Comparison of ENCODE assay signal across 8 cellular contexts in genomic region chr11:2987881-2988280, GRCh38. TPM values are rescaled to one million over a fixed set of nuclear protein-coding genes. Genes with fewer than 3 reads are reported as not detected.
DNase-seq lines count a peak whose midpoint lies in the region; ATAC-seq lines count a peak whose summit lies in the region.

No MANE protein-coding gene starts in this region.

- H3K23ac ChIP-seq in mesendoderm (ENCODE audit: low read length) = peak overlapping the region; percentile 74

- peaks cover 43% of the 10 kb centered on the region for H3K4me1 Mint-ChIP-seq in activated CD8-positive, alpha-beta memory T cell treated with anti-CD3 and anti-CD28 coated beads, Interleukin-2, amount 10 ng/mL, durations not matched to agents 7 days and 5 days

- H3K4me3 Mint-ChIP-seq in activated CD8-positive, alpha-beta memory T cell treated with anti-CD3 and anti-CD28 coated beads, Interleukin-2, amount 10 ng/mL, durations not matched to agents 7 days and 5 days = peak overlapping the region; percentile 93

- H3K79me2 ChIP-seq in mesendoderm (ENCODE audit: control insufficient read depth, insufficient read depth, low read length) = peaks cover 84% of the 10 kb centered on the region

- intact Hi-C loops in left cardiac atrium (cut with DNase I) = no loop called here

- H3K36me3 Mint-ChIP-seq in activated CD8-positive, alpha-beta memory T cell treated with anti-CD3 and anti-CD28 coated beads, Interleukin-2, amount 10 ng/mL, durations not matched to agents 7 days and 5 days = peaks cover 64% of the 10 kb centered on the region

- H3K4me3 ChIP-seq in adipocyte (ENCODE audit: low read length) (peak overlapping the region; percentile 97), mesendoderm (ENCODE audit: low read length) (no peak overlapping the region), thymus (ENCODE audit: low read length) (peak overlapping the region; percentile 78)

- no peaks in the 10 kb centered on the region for H3K9me3 ChIP-seq in adipocyte (ENCODE audit: control insufficient read depth, low read length)
- no peaks in the 10 kb centered on the region for H3K9me3 ChIP-seq in thymus (ENCODE audit: control insufficient read depth)

- H4K5ac ChIP-seq in mesendoderm (ENCODE audit: low read length) = no peak overlapping the region

- H3K4me1 ChIP-seq in adipocyte (ENCODE audit: control insufficient read depth, insufficient read depth, low read length) = peaks cover 46% of the 10 kb centered on the region
- H3K4me1 ChIP-seq in mesendoderm (ENCODE audit: control insufficient read depth, low read depth, low read length) = peaks cover 3% of the 10 kb centered on the region
- H3K4me1 ChIP-seq in thymus (ENCODE audit: control insufficient read depth, insufficient read depth, low read length) = peaks cover 9% of the 10 kb centered on the region

- no peak overlapping the region for H4K8ac ChIP-seq in mesendoderm (ENCODE audit: low read depth, low read length)

- H3K9me3 Mint-ChIP-seq in activated CD8-positive, alpha-beta memory T cell treated with anti-CD3 and anti-CD28 coated beads, Interleukin-2, amount 10 ng/mL, durations not matched to agents 7 days and 5 days (ENCODE audit: low read depth) = no peaks in the 10 kb centered on the region

- CTCF ChIA-PET in activated CD8-positive, alpha-beta memory T cell treated with anti-CD3 and anti-CD28 coated beads, Interleukin-2, amount 10 ng/mL, durations not matched to agents 7 days and 5 days (lab: Charles Lee) = interaction anchor here (1.3 to 3.5 kb wide), 4 partner anchors 9 to 55 kb away, joined by 3 to 23 read pairs (median 10); no protein-coding TSS in a partner anchor

- DNase-seq in activated CD8-positive, alpha-beta memory T cell treated with anti-CD3 and anti-CD28 coated beads, Interleukin-2, amount 10 ng/mL, durations not matched to agents 7 days and 5 days = peak; percentile 55
- no peak for DNase-seq in activated CD8-positive, alpha-beta memory T cell treated with anti-CD3 and anti-CD28 coated beads, Interleukin-2, amount 50 U/mL, for 48 hours
- DNase-seq in adipocyte (ENCODE audit: low read depth) (peak; percentile 7), mesendoderm (no peak), AG08395 (ENCODE audit: low spot score) (no peak), 8988T (no peak), left cardiac atrium (no peak)

- H3K4ac ChIP-seq in mesendoderm (ENCODE audit: low read depth, low read length) = no peak overlapping the region

- H3K27me3 Mint-ChIP-seq in activated CD8-positive, alpha-beta memory T cell treated with anti-CD3 and anti-CD28 coated beads, Interleukin-2, amount 10 ng/mL, durations not matched to agents 7 days and 5 days = no peaks in the 10 kb centered on the region

- ATAC-seq in activated CD8-positive, alpha-beta memory T cell treated with anti-CD3 and anti-CD28 coated beads, Interleukin-2, amount 10 ng/mL, durations not matched to agents 7 days and 5 days = no peak
- no peak for ATAC-seq in left cardiac atrium

- no peak overlapping the region for H3K4me2 ChIP-seq in mesendoderm (ENCODE audit: low read length)

- no CpG with 5 or more reads among the region's 5 CpGs for WGBS in mesendoderm (ENCODE audit: extremely low coverage, insufficient coverage, low lambda C conversion rate)
- WGBS in thymus = 17% methylated on average over 5 of the region's 5 CpGs

- H3K27ac ChIP-seq in mesendoderm (ENCODE audit: low read depth, low read length) (no peak overlapping the region), thymus (ENCODE audit: low read depth) (peak overlapping the region; percentile 95)

- H2BK5ac ChIP-seq in mesendoderm (ENCODE audit: low read length) = no peak overlapping the region

- H2BK120ac ChIP-seq in mesendoderm (ENCODE audit: low read depth, low read length) = no peak overlapping the region

- peak overlapping the region; percentile 98 for H3K27ac Mint-ChIP-seq in activated CD8-positive, alpha-beta memory T cell treated with anti-CD3 and anti-CD28 coated beads, Interleukin-2, amount 10 ng/mL, durations not matched to agents 7 days and 5 days

- peaks cover 3% of the 10 kb centered on the region for H3K79me1 ChIP-seq in mesendoderm (ENCODE audit: low read length)

- H3K27me3 ChIP-seq in adipocyte (replicated peaks; ENCODE audit: control insufficient read depth, insufficient read depth, low read length) (no peaks in the 10 kb centered on the region), mesendoderm (ENCODE audit: insufficient read depth, low read length, poor library complexity) (no peaks in the 10 kb centered on the region), thymus (ENCODE audit: control insufficient read depth, insufficient read depth) (no peaks in the 10 kb centered on the region)

- peak overlapping the region; percentile 22 for H3K56ac ChIP-seq in mesendoderm (ENCODE audit: low read length)

- H3K18ac ChIP-seq in mesendoderm (ENCODE audit: low read length) = no peak overlapping the region

- no peak overlapping the region for H2BK15ac ChIP-seq in mesendoderm (replicated peaks; ENCODE audit: low read depth)

- peak overlapping the region; percentile 7 for H3K9ac ChIP-seq in adipocyte (ENCODE audit: low read length)
- H3K9ac ChIP-seq in mesendoderm (ENCODE audit: low read length) = no peak overlapping the region

- H2AK5ac ChIP-seq in mesendoderm (ENCODE audit: low read length) = no peak overlapping the region

- H3K36me3 ChIP-seq in adipocyte (ENCODE audit: control insufficient read depth, insufficient read depth, low read length, severe bottlenecking) (no peaks in the 10 kb centered on the region), mesendoderm (ENCODE audit: control insufficient read depth, insufficient read depth, low read length) (peaks cover 2% of the 10 kb centered on the region), thymus (ENCODE audit: control insufficient read depth, insufficient read depth) (peaks cover 10% of the 10 kb centered on the region)

RNA-seq across cellular contexts. Expression of gene NAP1L4, which starts 4.2 kb away (rescaled TPM):
- total RNA-seq in activated CD8-positive, alpha-beta memory T cell treated with anti-CD3 and anti-CD28 coated beads, Interleukin-2, amount 10 ng/mL, durations not matched to agents 7 days and 5 days = 100 to 1,000 TPM; 347 to 389 TPM
- polyA plus RNA-seq in mesendoderm (2013, experiment 1 of 2) = 166 TPM
- 172 TPM for polyA plus RNA-seq in mesendoderm (2013, experiment 2 of 2)
- 157 TPM for polyA plus RNA-seq in thymus
- 100 to 1,000 TPM; 125 to 144 TPM for total RNA-seq in left cardiac atrium

RNA-seq across cellular contexts. Expression of gene PHLDA2, which starts 58.7 kb away (rescaled TPM):
- 1 to 10 TPM; 1.1 to 3.6 TPM for total RNA-seq in activated CD8-positive, alpha-beta memory T cell treated with anti-CD3 and anti-CD28 coated beads, Interleukin-2, amount 10 ng/mL, durations not matched to agents 7 days and 5 days
- 18.5 TPM for polyA plus RNA-seq in mesendoderm (2013, experiment 1 of 2)
- polyA plus RNA-seq in mesendoderm (2013, experiment 2 of 2) = 18.7 TPM
- 2.8 TPM for polyA plus RNA-seq in thymus
- 1 to 10 TPM; 2.2 to 3.4 TPM for total RNA-seq in left cardiac atrium

Comparison
In these comparisons a context has a peak if more than half of its experiments do, and no peak if none do; other contexts are left out.
1. DNase-seq: peak in activated CD8-positive, alpha-beta memory T cell treated with anti-CD3 and anti-CD28 coated beads, Interleukin-2, amount 10 ng/mL, durations not matched to agents 7 days and 5 days (single experiment) and adipocyte (single experiment); none in activated CD8-positive, alpha-beta memory T cell treated with anti-CD3 and anti-CD28 coated beads, Interleukin-2, amount 50 U/mL, for 48 hours (single experiment), mesendoderm (single experiment), AG08395 (single experiment), 8988T (single experiment) and left cardiac atrium (single experiment).